8 cellular contexts compared by ENCODE assay signal in the genomic region with DNA sequence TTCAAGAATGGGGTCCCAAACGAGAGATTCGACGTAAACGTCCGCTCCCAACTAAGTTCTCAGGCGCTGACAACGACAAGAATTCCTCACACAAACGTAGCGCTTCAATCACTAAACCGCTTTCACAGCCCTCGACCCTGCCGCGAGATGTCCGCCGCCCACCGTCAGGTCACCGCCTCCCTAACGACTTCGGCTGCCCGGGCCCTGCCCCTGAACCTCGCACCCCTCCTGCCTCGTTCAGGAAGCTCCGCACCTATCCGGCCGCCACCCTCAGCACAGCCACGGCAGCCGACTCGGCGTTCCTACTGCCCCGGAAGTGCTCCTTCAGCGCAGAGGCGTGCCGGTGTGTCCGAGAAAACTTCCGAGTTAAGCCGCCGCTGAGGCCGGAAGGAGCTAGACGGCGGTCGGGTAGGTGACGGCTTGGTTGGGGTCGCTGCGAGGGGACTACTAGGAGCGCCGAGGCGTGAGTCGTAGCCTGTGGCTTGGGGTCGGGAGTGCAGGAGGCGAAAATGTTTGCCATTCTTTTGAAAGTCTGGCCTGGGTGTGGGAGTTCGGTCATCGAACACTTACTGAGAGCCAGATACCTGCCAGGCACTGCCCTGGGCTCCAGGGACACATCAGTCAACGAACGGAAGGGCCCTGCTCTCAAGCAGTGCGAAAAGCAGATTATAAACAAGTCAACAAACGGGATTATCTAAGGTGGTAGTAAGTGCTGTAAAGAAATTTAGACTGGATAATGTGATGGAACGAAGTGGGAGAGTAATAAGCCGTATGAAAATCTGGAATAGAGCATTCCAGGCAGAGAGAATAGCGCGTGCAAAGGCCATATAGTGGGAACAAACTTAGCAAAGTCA. TPM values are rescaled to one million over a fixed set of nuclear protein-coding genes. Genes with fewer than 3 reads are reported as not detected.
DNase-seq lines count a peak whose midpoint lies in the region; ATAC-seq and TF ChIP-seq lines count a peak whose summit lies in the region.

A gene (minus strand): TSS at position 307 of the 854 bp plus-strand sequence. CDS start 3,957 bp downstream, outside the sequence.
A gene (plus strand): TSS at position 364 of the 854 bp plus-strand sequence. CDS start 10,756 bp downstream, outside the sequence.

- ATAC-seq in GM19351 (IDR thresholded peaks at IDR 0.05; ENCODE audit: unreplicated experiment) (peak; percentile 95), HG03520 (IDR thresholded peaks at IDR 0.05; ENCODE audit: unreplicated experiment) (peak; percentile 98), left lobe of liver (peak; percentile 99)

- TF ChIP-seq CTCF in C4-2B (conservative IDR thresholded peaks at IDR 0.05), result no peak

- peak; percentile 91 for DNase-seq in NCI-H748 (lab: John Stamatoyannopoulos, UW; ENCODE audit: unreplicated experiment)
- DNase-seq in activated CD4-positive, alpha-beta T cell treated with anti-CD3 and anti-CD28 coated beads, Interleukin-2, amount 50 U/mL, for 1 hour, result peak; percentile 85
- peak; percentile 93 for DNase-seq in dedifferentiated amniotic fluid mesenchymal stem cell (ENCODE audit: extremely low spot score)
- peak; percentile 91 for DNase-seq in left lobe of liver (ENCODE audit: low spot score)
- peak; percentile 89 to 90 for DNase-seq in stimulated activated CD4-positive, alpha-beta T cell treated with anti-CD3 and anti-CD28 coated beads, Interleukin-2, amount 100 ng/mL, for 24 hours

- H3K27ac ChIP-seq in C4-2B, result peak within 1 kb of the TSS; percentile 80

RNA-seq across cellular contexts. Expression of the first gene that starts in this region (rescaled TPM):
- 17.2 TPM for total RNA-seq in left lobe of liver

RNA-seq across cellular contexts. Expression of the second gene that starts in this region (rescaled TPM):
- total RNA-seq in left lobe of liver, result 11.5 TPM

Comparison
In these comparisons a context has a peak if more than half of its experiments do, and no peak if none do; other contexts are left out.
1. Peak in every context shown above with its lines: DNase-seq, ATAC-seq and H3K27ac ChIP-seq.